Comparison of ENCODE assay signal across 21 cellular contexts in the genomic region with DNA sequence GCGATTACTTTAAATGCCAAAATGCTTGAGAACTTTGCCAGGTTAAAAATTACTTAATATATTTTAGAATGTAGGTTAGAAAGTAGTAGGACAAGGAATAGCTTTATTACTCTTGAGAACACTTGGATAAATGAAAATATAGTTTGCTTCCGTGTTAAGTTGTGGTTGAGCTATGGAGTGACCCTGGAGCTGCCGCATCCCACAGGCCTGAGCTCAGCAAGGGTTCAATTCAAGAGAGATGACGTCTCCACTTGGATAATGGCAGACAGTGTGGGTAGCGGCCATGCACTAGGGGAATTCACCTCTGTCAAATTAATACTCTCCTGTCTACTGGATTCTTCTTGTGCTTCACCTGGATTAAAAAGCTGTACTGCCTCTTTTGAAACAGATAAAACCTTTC.
"Had no signal": no experiment of that assay in that cellular context is flagged by ENCODE, and none has a peak within 500 bp of the region (broad histone marks: within the 10 kb centered on the region; RNA-seq: fewer than 3 reads in every experiment).

No MANE protein-coding gene starts in this region.

- DNase-seq: effector memory CD8-positive, alpha-beta T cell; esophagus squamous epithelium; foreskin fibroblast; glutamatergic neuron; kidney; left cardiac atrium; left ventricle myocardium superior; psoas muscle; retina; right lobe of liver; spleen; stimulated activated CD4-positive, alpha-beta T cell treated with anti-CD3 and anti-CD28 coated beads, Interleukin-15, amount 100 ng/mL, for 24 hours; stimulated activated CD4-positive, alpha-beta T cell treated with anti-CD3 and anti-CD28 coated beads, Interleukin-1b, Interleukin-23, amount 100 ng/mL, for 48 hours; stimulated activated CD4-positive, alpha-beta T cell treated with anti-CD3 and anti-CD28 coated beads, Interleukin-4, amount 100 ng/mL, for 24 hours; tibial artery had no signal

- H3K27me3 Mint-ChIP-seq: effector memory CD8-positive, alpha-beta T cell; natural killer cell treated with Interleukin-12 subunit alpha and Interleukin-12 subunit beta and Interleukin-15 and Interleukin-18, amount 100 ng/mL, for 72 hours; stimulated activated memory B cell treated with anti-CD40 and anti-IgM and Interleukin-4, amounts not matched to agents 10 μg/mL and 1 μg/mL and 100 μg/mL, for 72 hours; stimulated activated naive CD8-positive, alpha-beta T cell treated with anti-CD3 and anti-CD28 coated beads, Interleukin-15, Interleukin-2, amounts not matched to agents 100 ng/mL and 50 ng/mL, for 24 hours had no signal

- H3K27ac ChIP-seq: esophagus squamous epithelium, gastroesophageal sphincter, parathyroid adenoma, psoas muscle, right lobe of liver, spleen, tibial artery had no signal

- ATAC-seq: effector memory CD8-positive, alpha-beta T cell; gastroesophageal sphincter; left cardiac atrium; left ventricle myocardium superior; natural killer cell treated with Interleukin-12 subunit alpha and Interleukin-12 subunit beta and Interleukin-15 and Interleukin-18, amount 100 ng/mL, for 72 hours; psoas muscle; right lobe of liver; stimulated activated memory B cell treated with anti-CD40 and anti-IgM and Interleukin-4, amounts not matched to agents 10 μg/mL and 1 μg/mL and 100 μg/mL, for 72 hours had no signal

- H3K27me3 ChIP-seq: esophagus squamous epithelium, gastroesophageal sphincter, right lobe of liver, spleen, tibial artery had no signal

- H3K4me3 Mint-ChIP-seq: effector memory CD8-positive, alpha-beta T cell; mesothelial cell of epicardium; natural killer cell treated with Interleukin-12 subunit alpha and Interleukin-12 subunit beta and Interleukin-15 and Interleukin-18, amount 100 ng/mL, for 72 hours; stimulated activated memory B cell treated with anti-CD40 and anti-IgM and Interleukin-4, amounts not matched to agents 10 μg/mL and 1 μg/mL and 100 μg/mL, for 72 hours; stimulated activated naive CD8-positive, alpha-beta T cell treated with anti-CD3 and anti-CD28 coated beads, Interleukin-15, Interleukin-2, amounts not matched to agents 100 ng/mL and 50 ng/mL, for 24 hours had no signal

- H3K4me3 ChIP-seq: esophagus squamous epithelium, gastroesophageal sphincter, psoas muscle, right lobe of liver, spleen, tibial artery had no signal

- FAIRE-seq: kidney had no signal

- H3K9me3 ChIP-seq: esophagus squamous epithelium, gastroesophageal sphincter, psoas muscle, right lobe of liver, spleen, tibial artery had no signal

- H3K4me1 Mint-ChIP-seq: mesothelial cell of epicardium; stimulated activated memory B cell treated with anti-CD40 and anti-IgM and Interleukin-4, amounts not matched to agents 10 μg/mL and 1 μg/mL and 100 μg/mL, for 72 hours had no signal

- H3K4me1 ChIP-seq: esophagus squamous epithelium, gastroesophageal sphincter, parathyroid adenoma, psoas muscle, right lobe of liver, tibial artery had no signal

- H3K27ac Mint-ChIP-seq: natural killer cell treated with Interleukin-12 subunit alpha and Interleukin-12 subunit beta and Interleukin-15 and Interleukin-18, amount 100 ng/mL, for 72 hours; stimulated activated memory B cell treated with anti-CD40 and anti-IgM and Interleukin-4, amounts not matched to agents 10 μg/mL and 1 μg/mL and 100 μg/mL, for 72 hours; stimulated activated naive CD8-positive, alpha-beta T cell treated with anti-CD3 and anti-CD28 coated beads, Interleukin-15, Interleukin-2, amounts not matched to agents 100 ng/mL and 50 ng/mL, for 24 hours had no signal

- H3K9ac ChIP-seq: parathyroid adenoma had no signal

- H3K9me3 Mint-ChIP-seq: effector memory CD8-positive, alpha-beta T cell; mesothelial cell of epicardium; natural killer cell treated with Interleukin-12 subunit alpha and Interleukin-12 subunit beta and Interleukin-15 and Interleukin-18, amount 100 ng/mL, for 72 hours; stimulated activated memory B cell treated with anti-CD40 and anti-IgM and Interleukin-4, amounts not matched to agents 10 μg/mL and 1 μg/mL and 100 μg/mL, for 72 hours; stimulated activated naive CD8-positive, alpha-beta T cell treated with anti-CD3 and anti-CD28 coated beads, Interleukin-15, Interleukin-2, amounts not matched to agents 100 ng/mL and 50 ng/mL, for 24 hours had no signal
